In the genomic region with DNA sequence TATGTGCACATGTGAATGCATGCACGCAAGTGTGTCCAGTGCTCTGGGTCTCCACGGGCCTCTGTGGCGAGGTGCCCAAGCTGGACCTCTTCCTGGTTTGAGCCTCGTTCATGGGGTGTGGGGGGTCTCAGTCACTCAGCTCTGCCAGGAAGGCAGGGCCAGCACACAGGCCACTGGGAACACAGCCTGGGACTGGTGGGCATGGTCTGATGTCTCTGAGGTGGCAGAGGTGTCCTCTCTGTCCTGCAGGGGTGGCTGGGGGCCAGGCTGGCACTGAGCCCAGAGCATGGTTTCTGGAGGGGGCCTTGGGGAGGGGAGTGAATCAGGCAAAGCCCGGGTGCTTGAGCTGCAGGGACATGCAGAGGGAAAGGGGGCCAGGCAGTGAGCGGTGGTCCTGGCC, we compare ENCODE assay signal across 29 cellular contexts. TPM values are rescaled to one million over a fixed set of nuclear protein-coding genes. Genes with fewer than 3 reads are reported as not detected.
"Had no signal": no experiment of that assay in that cellular context is flagged by ENCODE, and none has a peak within 500 bp of the region (broad histone marks: within the 10 kb centered on the region; RNA-seq: fewer than 3 reads in every experiment).

No MANE protein-coding gene starts in this region.

- H3K36me3 ChIP-seq: colonic mucosa, upper lobe of right lung, uterus had no signal

- H3K4me3 Mint-ChIP-seq: dendritic cell treated with granulocyte-macrophage colony-stimulating factor and Interleukin-4, amounts not matched to agents 40 ng/mL and 50 ng/mL, for 4 days; endodermal cell; memory B cell; natural killer cell; stimulated activated memory B cell treated with anti-CD40 and anti-IgM and Interleukin-4, amounts not matched to agents 10 μg/mL and 1 μg/mL and 100 μg/mL, for 72 hours; stimulated activated naive CD8-positive, alpha-beta T cell treated with anti-CD3 and anti-CD28 coated beads, Interleukin-15, Interleukin-2, amounts not matched to agents 100 ng/mL and 50 ng/mL, for 24 hours had no signal

- H3K36me3 Mint-ChIP-seq: memory B cell; natural killer cell; stimulated activated memory B cell treated with anti-CD40 and anti-IgM and Interleukin-4, amounts not matched to agents 10 μg/mL and 1 μg/mL and 100 μg/mL, for 72 hours had no signal

- H3K4me1 ChIP-seq: colonic mucosa, gastroesophageal sphincter, parathyroid adenoma, tibial nerve, upper lobe of right lung, uterus had no signal

- H3K27me3 ChIP-seq: colonic mucosa, gastroesophageal sphincter, heart right ventricle, neutrophil, spleen, tibial nerve, upper lobe of right lung, uterus had no signal

- H3K79me2 ChIP-seq: parathyroid adenoma had no signal

- ATAC-seq: esophagus mucosa; gastroesophageal sphincter; heart right ventricle; left colon; left ventricle myocardium superior; natural killer cell; stimulated activated memory B cell treated with anti-CD40 and anti-IgM and Interleukin-4, amounts not matched to agents 10 μg/mL and 1 μg/mL and 100 μg/mL, for 72 hours; upper lobe of right lung had no signal

- H3K27ac ChIP-seq: colonic mucosa, epithelial cell of prostate, gastroesophageal sphincter, heart right ventricle, neutrophil, parathyroid adenoma, skin epidermis, spleen, thoracic aorta, tibial nerve, upper lobe of right lung, uterus had no signal

- H3K9me3 Mint-ChIP-seq: dendritic cell treated with granulocyte-macrophage colony-stimulating factor and Interleukin-4, amounts not matched to agents 40 ng/mL and 50 ng/mL, for 4 days; endodermal cell; memory B cell; natural killer cell; stimulated activated memory B cell treated with anti-CD40 and anti-IgM and Interleukin-4, amounts not matched to agents 10 μg/mL and 1 μg/mL and 100 μg/mL, for 72 hours; stimulated activated naive CD8-positive, alpha-beta T cell treated with anti-CD3 and anti-CD28 coated beads, Interleukin-15, Interleukin-2, amounts not matched to agents 100 ng/mL and 50 ng/mL, for 24 hours had no signal

- H3K4me3 ChIP-seq: colonic mucosa, gastroesophageal sphincter, heart right ventricle, lung, skin epidermis, spleen, thoracic aorta, tibial nerve, upper lobe of right lung, uterus had no signal

- H2AFZ ChIP-seq: parathyroid adenoma had no signal

- H3K27me3 Mint-ChIP-seq: dendritic cell treated with granulocyte-macrophage colony-stimulating factor and Interleukin-4, amounts not matched to agents 40 ng/mL and 50 ng/mL, for 4 days; progenitor cell of endocrine pancreas; stimulated activated naive CD8-positive, alpha-beta T cell treated with anti-CD3 and anti-CD28 coated beads, Interleukin-15, Interleukin-2, amounts not matched to agents 100 ng/mL and 50 ng/mL, for 24 hours had no signal

- DNase-seq: colonic mucosa; effector CD8-positive, alpha-beta T cell; endodermal cell; foreskin fibroblast; heart right ventricle; hippocampal formation; kidney glomerular epithelial cell; left colon; left ventricle myocardium superior; natural killer cell; stimulated activated CD4-positive, alpha-beta T cell treated with anti-CD3 and anti-CD28 coated beads, Interleukin-4, amount 100 ng/mL, for 4 hours; upper lobe of right lung; uterus had no signal

- H3K9me3 ChIP-seq: colonic mucosa, gastroesophageal sphincter, heart right ventricle, neutrophil, spleen, thoracic aorta, tibial nerve, upper lobe of right lung, uterus had no signal

- H3K27ac Mint-ChIP-seq: dendritic cell treated with granulocyte-macrophage colony-stimulating factor and Interleukin-4, amounts not matched to agents 40 ng/mL and 50 ng/mL, for 4 days; endodermal cell; memory B cell; natural killer cell; stimulated activated memory B cell treated with anti-CD40 and anti-IgM and Interleukin-4, amounts not matched to agents 10 μg/mL and 1 μg/mL and 100 μg/mL, for 72 hours; stimulated activated naive CD8-positive, alpha-beta T cell treated with anti-CD3 and anti-CD28 coated beads, Interleukin-15, Interleukin-2, amounts not matched to agents 100 ng/mL and 50 ng/mL, for 24 hours had no signal

- H3K4me1 Mint-ChIP-seq: endodermal cell; memory B cell; natural killer cell; stimulated activated memory B cell treated with anti-CD40 and anti-IgM and Interleukin-4, amounts not matched to agents 10 μg/mL and 1 μg/mL and 100 μg/mL, for 72 hours had no signal

RNA-seq across cellular contexts. Expression of gene SLC7A10, which starts 22.1 kb away (rescaled TPM):
- total RNA-seq: colonic mucosa, esophagus mucosa, gastroesophageal sphincter, left ventricle myocardium superior, mononuclear cell, natural killer cell, thoracic aorta, uterus had no signal
